20 cellular contexts compared by ENCODE assay signal in genomic region chr3:158775801-158776399, GRCh38. TPM values are rescaled to one million over a fixed set of nuclear protein-coding genes. Genes with fewer than 3 reads are reported as not detected.
DNase-seq lines count a peak whose midpoint lies in the region; ATAC-seq, FAIRE-seq and TF ChIP-seq lines count a peak whose summit lies in the region.
"Had no signal": no experiment of that assay in that cellular context is flagged by ENCODE, and none has a peak within 500 bp of the region (broad histone marks: within the 10 kb centered on the region; RNA-seq: fewer than 3 reads in every experiment).

No MANE protein-coding gene starts in this region.

- DNase-seq in HepG2 (ENCODE audit: low spot score): peak; percentile 28
- DNase-seq in right lobe of liver: no peak
- no peak for DNase-seq in islet precursor cell
- DNase-seq in NCI-H345 treated with DMSO at 0.1 percent for 48 hours (lab: John Stamatoyannopoulos, UW; ENCODE audit: unreplicated experiment): no peak
- no peak for DNase-seq in NCI-H2171 treated with DMSO at 0.1 percent for 48 hours (lab: John Stamatoyannopoulos, UW)
- DNase-seq: ACHN; central memory CD4-positive, alpha-beta T cell; H9; NCI-H146; NCI-H82; ovary; stimulated activated CD8-positive, alpha-beta memory T cell treated with anti-CD3 and anti-CD28 coated beads, Interleukin-4, amount 100 ng/mL, for 48 hours had no signal

- no peak for TF ChIP-seq POLR2A in HepG2 (IDR thresholded peaks at IDR 0.05; ENCODE audit: insufficient read depth in 1 of 2, low read depth in 2 of 2, low read length in 2 of 2)
- no peak for TF ChIP-seq POLR2A in right lobe of liver (IDR thresholded peaks at IDR 0.05)

- TF ChIP-seq CTCF in HepG2 (CRISPR knock-in tag; IDR thresholded peaks at IDR 0.05): no peak
- no peak for TF ChIP-seq CTCF in right lobe of liver (IDR thresholded peaks at IDR 0.05)

- H3K27ac ChIP-seq in HepG2 (ENCODE audit: extremely low read length, insufficient read depth, low read length): no peak overlapping the region
- H3K27ac ChIP-seq in right lobe of liver: no peak overlapping the region
- H3K27ac ChIP-seq: epithelial cell of prostate, ovary had no signal

- no peaks in the 10 kb centered on the region for H3K79me2 ChIP-seq in HepG2 (ENCODE audit: insufficient read depth, low read length)

- H3K4me3 ChIP-seq in HepG2 (replicated peaks in 1 of 3; ENCODE audit: insufficient read depth in 1 of 3, low read depth in 2 of 3, low read length in 3 of 3): peak overlapping the region in 1 of 3 experiments; percentile 13; a peak in 1 of 6 replicates
- no peak overlapping the region for H3K4me3 ChIP-seq in right lobe of liver
- H3K4me3 ChIP-seq: ovary, upper lobe of left lung had no signal

- BruUV-seq in HepG2 (replicated peaks; lab: Mats Ljungman, UMichigan): no TSS peak

- H3K9ac ChIP-seq in HepG2 (ENCODE audit: insufficient read depth, low read depth, low read length): no peak overlapping the region

- H3K9me3 ChIP-seq in HepG2 (ENCODE audit: low read length) (no peaks in the 10 kb centered on the region), right lobe of liver (no peaks in the 10 kb centered on the region)
- H3K9me3 ChIP-seq: ovary, upper lobe of left lung had no signal

- intact Hi-C loops in HepG2 (cut with micrococcal nuclease; ENCODE audit: unreplicated experiment) (no loop called here), right lobe of liver (cut with DNase I) (no loop called here)
- intact Hi-C loops in dendritic cell treated with granulocyte-macrophage colony-stimulating factor and Interleukin-4, amounts not matched to agents 40 ng/mL and 50 ng/mL, for 4 days (cut with micrococcal nuclease): no loop called here

- no peaks in the 10 kb centered on the region for H3K27me3 Mint-ChIP-seq in dendritic cell treated with granulocyte-macrophage colony-stimulating factor and Interleukin-4, amounts not matched to agents 40 ng/mL and 50 ng/mL, for 4 days

- WGBS in HepG2 (ENCODE audit: low lambda C conversion rate): 36% methylated on average over 2 of the region's 2 CpGs
- WGBS in right lobe of liver (ENCODE audit: insufficient coverage, low coverage, low lambda C conversion rate, missing lambda C conversion rate): 60% methylated on average over 1 of the region's 2 CpGs

- POLR2A ChIA-PET in HepG2 (lab: Yijun Ruan, JAX): no interaction called here

- H4K20me1 ChIP-seq in HepG2 (ENCODE audit: insufficient read depth, low read length): no peaks in the 10 kb centered on the region

- H3K4me3 Mint-ChIP-seq in dendritic cell treated with granulocyte-macrophage colony-stimulating factor and Interleukin-4, amounts not matched to agents 40 ng/mL and 50 ng/mL, for 4 days: no peak overlapping the region
- H3K4me3 Mint-ChIP-seq: H9 had no signal

- no peaks in the 10 kb centered on the region for H3K9me3 Mint-ChIP-seq in dendritic cell treated with granulocyte-macrophage colony-stimulating factor and Interleukin-4, amounts not matched to agents 40 ng/mL and 50 ng/mL, for 4 days
- H3K9me3 Mint-ChIP-seq: activated naive CD4-positive, alpha-beta T cell treated with anti-CD3 and anti-CD28 coated beads, Interleukin-2, amount 50 U/mL, for 72 hours; H9 had no signal

- no peaks in the 10 kb centered on the region for H3K36me3 Mint-ChIP-seq in dendritic cell treated with granulocyte-macrophage colony-stimulating factor and Interleukin-4, amounts not matched to agents 40 ng/mL and 50 ng/mL, for 4 days (ENCODE audit: low read depth)
- H3K36me3 Mint-ChIP-seq: activated naive CD4-positive, alpha-beta T cell treated with anti-CD3 and anti-CD28 coated beads, Interleukin-2, amount 50 U/mL, for 72 hours had no signal

- peaks cover 32% of the 10 kb centered on the region for H3K4me1 ChIP-seq in HepG2 (ENCODE audit: insufficient read depth, low read length)
- H3K4me1 ChIP-seq in right lobe of liver: no peaks in the 10 kb centered on the region

- H2AFZ ChIP-seq in HepG2 (ENCODE audit: low read length): no peak overlapping the region

- in situ Hi-C loops in HepG2 (cut with HindIII; ENCODE audit: extremely low pct_ligation_motif_present, low pct_unique_long_range_greater_than_20kb): loop anchor here (25.0 kb wide), 1 partner anchor 239 kb away; no protein-coding TSS in a partner anchor

- no peak for TF ChIP-seq EP300 in HepG2 (IDR thresholded peaks at IDR 0.05; ENCODE audit: low read depth in 2 of 2, low read length in 2 of 2)
- no peak for TF ChIP-seq EP300 in HepG2 (CRISPR knock-in tag; IDR thresholded peaks at IDR 0.05; ENCODE audit: borderline replicate concordance)

- ATAC-seq in HepG2 (peak; percentile 79), right lobe of liver (no peak), HG03354 (IDR thresholded peaks at IDR 0.05; ENCODE audit: poor library complexity, severe bottlenecking, unreplicated experiment) (peak; percentile 81), GM18502 (IDR thresholded peaks at IDR 0.05; ENCODE audit: poor library complexity, unreplicated experiment) (no peak)
- ATAC-seq: activated naive CD4-positive, alpha-beta T cell treated with anti-CD3 and anti-CD28 coated beads, Interleukin-2, amount 50 U/mL, for 72 hours had no signal

- peak; percentile 61 for FAIRE-seq in HepG2 (lab: Jason Lieb, UNC)
- FAIRE-seq: TTC549 had no signal

- CTCF ChIA-PET in HepG2 (lab: Yijun Ruan, JAX; ENCODE audit: low intra/inter-chr PET ratio, low total read pairs): no interaction called here

- H3K4me2 ChIP-seq in HepG2 (ENCODE audit: low read depth, low read length): peak overlapping the region; percentile 31

- H3K27ac Mint-ChIP-seq in dendritic cell treated with granulocyte-macrophage colony-stimulating factor and Interleukin-4, amounts not matched to agents 40 ng/mL and 50 ng/mL, for 4 days: peak overlapping the region; percentile 73
- H3K27ac Mint-ChIP-seq: H9 had no signal

- H3K4me1 Mint-ChIP-seq in dendritic cell treated with granulocyte-macrophage colony-stimulating factor and Interleukin-4, amounts not matched to agents 40 ng/mL and 50 ng/mL, for 4 days (ENCODE audit: low read depth): peaks cover 32% of the 10 kb centered on the region

- no peak for TF ChIP-seq RAD21 in HepG2 (CRISPR knock-in tag; IDR thresholded peaks at IDR 0.05)

- H3K27me3 ChIP-seq in HepG2 (ENCODE audit: control insufficient read depth in 1 of 2, insufficient read depth in 2 of 2, low read length in 2 of 2) (no peaks in the 10 kb centered on the region), right lobe of liver (no peaks in the 10 kb centered on the region)
- H3K27me3 ChIP-seq: ovary, upper lobe of left lung had no signal

- H3K36me3 ChIP-seq in HepG2 (replicated peaks in 1 of 2; ENCODE audit: control insufficient read depth in 1 of 2, insufficient read depth in 2 of 2, low read length in 2 of 2): no peaks in the 10 kb centered on the region
- no peaks in the 10 kb centered on the region for H3K36me3 ChIP-seq in right lobe of liver
- H3K36me3 ChIP-seq: ovary, upper lobe of left lung had no signal

RNA-seq across cellular contexts. Expression of gene MFSD1, which starts 26.0 kb away (rescaled TPM):
- total RNA-seq in HepG2 (2016; rRNA removed; fragmentation: Illumina TruSeq; extraction: Trizol) (22.2 and 37.9 TPM in 2 replicates), right lobe of liver (10 to 100 TPM; 25.3 to 38.5 (median 35.3) TPM)
- 3.8 and 4.9 TPM in 2 replicates for total RNA-seq in HepG2 (2016; cell fraction: cytosol; rRNA removed; fragmentation: Illumina TruSeq; extraction: Trizol; ENCODE audit: low read depth)
- 21.6 and 36.2 TPM in 2 replicates for total RNA-seq in HepG2 (2016; cell fraction: insoluble cytoplasmic fraction; rRNA removed; fragmentation: Illumina TruSeq; extraction: Trizol)
- total RNA-seq in HepG2 (2016; cell fraction: membrane; rRNA removed; fragmentation: Illumina TruSeq; extraction: Trizol): 10.8 and 12.8 TPM in 2 replicates
- 33.7 and 34.4 TPM in 2 replicates for total RNA-seq in HepG2 (2016; cell fraction: nucleus; rRNA removed; fragmentation: Illumina TruSeq; extraction: Trizol)
- polyA plus RNA-seq in HepG2 (2011; rRNA removed): 14.1 and 17.3 TPM in 2 replicates
- polyA plus RNA-seq in HepG2 (2011; cell fraction: cytosol; rRNA removed): 12.4 and 18.8 TPM in 2 replicates
- 6.1 and 11.0 TPM in 2 replicates for polyA plus RNA-seq in HepG2 (2011; cell fraction: nucleus; rRNA removed)
- 12.0 TPM in 2 replicates for polyA plus RNA-seq in HepG2 (2012)
- 3.1 and 3.5 TPM in 2 replicates for polyA plus RNA-seq in HepG2 (2016; cell fraction: cytosol; fragmentation: Illumina TruSeq; extraction: Trizol; ENCODE audit: low read depth)
- 14.9 and 17.8 TPM in 2 replicates for polyA plus RNA-seq in HepG2 (2016; cell fraction: insoluble cytoplasmic fraction; fragmentation: Illumina TruSeq; extraction: Trizol; ENCODE audit: low read depth)
- 6.8 and 8.3 TPM in 2 replicates for polyA plus RNA-seq in HepG2 (2016; cell fraction: membrane; fragmentation: Illumina TruSeq; extraction: Trizol; ENCODE audit: low read depth)
- 32.0 and 32.3 TPM in 2 replicates for polyA plus RNA-seq in HepG2 (2016; cell fraction: nucleus; fragmentation: Illumina TruSeq; extraction: Trizol; ENCODE audit: insufficient read depth, low read depth)
- 33.8 and 90.6 TPM in 2 replicates for polyA minus RNA-seq in HepG2 (2011; rRNA and poly(A)+ RNA removed; ENCODE audit: low replicate concordance)
- 8.3 and 9.5 TPM in 2 replicates for polyA minus RNA-seq in HepG2 (2011; cell fraction: cytosol; rRNA and poly(A)+ RNA removed)
- polyA minus RNA-seq in HepG2 (2011; cell fraction: nucleus; rRNA and poly(A)+ RNA removed): 26.8 and 27.5 TPM in 2 replicates

RNA-seq across cellular contexts. Expression of gene RARRES1, which starts 43.6 kb away (rescaled TPM):
- total RNA-seq in HepG2 (2016; rRNA removed; fragmentation: Illumina TruSeq; extraction: Trizol) (not detected in 2 replicates), right lobe of liver (1 to 10 TPM; 1.8 to 9.2 (median 7.0) TPM)
- not detected in 2 replicates for total RNA-seq in HepG2 (2016; cell fraction: cytosol; rRNA removed; fragmentation: Illumina TruSeq; extraction: Trizol; ENCODE audit: low read depth)
- total RNA-seq in HepG2 (2016; cell fraction: insoluble cytoplasmic fraction; rRNA removed; fragmentation: Illumina TruSeq; extraction: Trizol): not detected in 2 replicates
- total RNA-seq in HepG2 (2016; cell fraction: membrane; rRNA removed; fragmentation: Illumina TruSeq; extraction: Trizol): not detected in 2 replicates
- total RNA-seq in HepG2 (2016; cell fraction: nucleus; rRNA removed; fragmentation: Illumina TruSeq; extraction: Trizol): not detected in 2 replicates
- not detected in 2 replicates for polyA plus RNA-seq in HepG2 (2011; rRNA removed)
- polyA plus RNA-seq in HepG2 (2011; cell fraction: cytosol; rRNA removed): not detected in 2 replicates
- not detected in 2 replicates for polyA plus RNA-seq in HepG2 (2011; cell fraction: nucleus; rRNA removed)
- polyA plus RNA-seq in HepG2 (2012): not detected in 2 replicates
- polyA plus RNA-seq in HepG2 (2016; cell fraction: cytosol; fragmentation: Illumina TruSeq; extraction: Trizol; ENCODE audit: low read depth): not detected in 2 replicates
- polyA plus RNA-seq in HepG2 (2016; cell fraction: insoluble cytoplasmic fraction; fragmentation: Illumina TruSeq; extraction: Trizol; ENCODE audit: low read depth): not detected in 2 replicates
- not detected in 2 replicates for polyA plus RNA-seq in HepG2 (2016; cell fraction: membrane; fragmentation: Illumina TruSeq; extraction: Trizol; ENCODE audit: low read depth)
- not detected in 2 replicates for polyA plus RNA-seq in HepG2 (2016; cell fraction: nucleus; fragmentation: Illumina TruSeq; extraction: Trizol; ENCODE audit: insufficient read depth, low read depth)
- 0.63 TPM in 1 of 2 replicates, not detected in the other for polyA minus RNA-seq in HepG2 (2011; rRNA and poly(A)+ RNA removed; ENCODE audit: low replicate concordance)
- polyA minus RNA-seq in HepG2 (2011; cell fraction: cytosol; rRNA and poly(A)+ RNA removed): not detected in 2 replicates
- not detected in 2 replicates for polyA minus RNA-seq in HepG2 (2011; cell fraction: nucleus; rRNA and poly(A)+ RNA removed)
- total RNA-seq: activated CD8-positive, alpha-beta memory T cell treated with anti-CD3 and anti-CD28 coated beads for 36 hours; activated naive CD4-positive, alpha-beta T cell treated with anti-CD3 and anti-CD28 coated beads, Interleukin-2, amount 50 U/mL, for 72 hours had no signal

Comparison
In these comparisons a context has a peak if more than half of its experiments do, and no peak if none do; other contexts are left out.
1. ATAC-seq: peak in HepG2 (single experiment) and HG03354 (single experiment); none in right lobe of liver (0 of 4) and GM18502 (single experiment).